Comparison of ENCODE assay signal across 24 cellular contexts in the genomic region with DNA sequence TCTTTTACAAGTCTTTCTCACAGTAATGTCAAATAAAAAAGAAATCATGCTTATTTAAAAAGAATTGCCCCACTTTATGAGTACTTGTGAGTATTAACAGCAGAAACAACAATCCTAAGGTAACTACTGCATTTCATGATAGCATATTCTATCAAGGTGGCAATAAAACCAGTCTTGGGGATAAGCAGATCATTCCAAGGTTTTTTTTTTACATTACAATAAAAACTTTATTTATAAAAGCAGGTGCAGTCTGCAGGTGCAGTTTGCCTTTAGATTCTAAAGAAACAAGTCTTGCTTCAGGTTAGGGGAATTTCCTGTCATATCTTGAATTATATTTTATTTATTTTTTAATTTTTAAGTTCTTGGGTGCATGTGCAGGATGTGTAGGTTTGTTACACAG. TPM values are rescaled to one million over a fixed set of nuclear protein-coding genes. Genes with fewer than 3 reads are reported as not detected.
DNase-seq lines count a peak whose midpoint lies in the region; ATAC-seq, FAIRE-seq and TF ChIP-seq lines count a peak whose summit lies in the region.
"Had no signal": no experiment of that assay in that cellular context is flagged by ENCODE, and none has a peak within 500 bp of the region (broad histone marks: within the 10 kb centered on the region; RNA-seq: fewer than 3 reads in every experiment).

No MANE protein-coding gene starts in this region.

- H4K20me1 ChIP-seq in K562 (replicated peaks; ENCODE audit: control insufficient read depth, insufficient read depth, low read length): no peaks in the 10 kb centered on the region
- H4K20me1 ChIP-seq: BLaER1 had no signal

- no TSS peak for BruUV-seq in K562 (replicated peaks; lab: Mats Ljungman, UMichigan)

- no peaks in the 10 kb centered on the region for H3K4me1 ChIP-seq in K562 (replicated peaks in 1 of 2; ENCODE audit: control insufficient read depth in 2 of 2, insufficient read depth in 2 of 2, low read length in 2 of 2)
- H3K4me1 ChIP-seq in spleen: no peaks in the 10 kb centered on the region
- H3K4me1 ChIP-seq: BLaER1 had no signal

- H3K9ac ChIP-seq in K562 (ENCODE audit: insufficient read depth in 1 of 2, low read depth in 2 of 2, low read length in 2 of 2): no peak overlapping the region
- H3K9ac ChIP-seq: BLaER1 had no signal

- H3K79me2 ChIP-seq in K562 (ENCODE audit: control insufficient read depth, insufficient read depth, low read length): no peaks in the 10 kb centered on the region

- no peak for TF ChIP-seq EP300 in K562 (IDR thresholded peaks at IDR 0.05; ENCODE audit: low read length)

- POLR2A ChIA-PET in K562 (lab: Yijun Ruan, JAX): interaction anchor here (0.9 kb wide), 1 partner anchor 65 kb away, joined by 3 read pairs; no protein-coding TSS in a partner anchor

- TF ChIP-seq POLR2A in K562 (conservative IDR thresholded peaks at IDR 0.05): no peak
- TF ChIP-seq POLR2A in spleen (IDR thresholded peaks at IDR 0.05): no peak

- in situ Hi-C loops in G401 (cut with HindIII; ENCODE audit: low sequenced_read_pairs) (no loop called here), K562 (cut with MboI) (no loop called here)

- DNase-seq in G401 (ENCODE audit: low spot score) (peak; percentile 37), K562 (ENCODE audit: extremely low read depth in 1 of 4, low spot score in 3 of 4) (no peak), left colon (no peak), spleen (no peak), DMS79 (lab: John Stamatoyannopoulos, UW) (no peak)
- DNase-seq: 8988T; ACHN; BE2C; C1 segment of cervical spinal cord; CD4-positive, alpha-beta memory T cell; CD4-positive, CD25-positive, alpha-beta regulatory T cell; CD8-positive, alpha-beta memory T cell; COR-L47; DND-41; EL; GF-D8 had no signal

- no peak for TF ChIP-seq RAD21 in K562 (CRISPR knock-in tag; conservative IDR thresholded peaks at IDR 0.05 in 1 of 2, IDR thresholded peaks at IDR 0.05 in 1 of 2)

- H3K4me2 ChIP-seq in K562 (ENCODE audit: insufficient read depth, low read length): no peak overlapping the region
- H3K4me2 ChIP-seq: BLaER1 had no signal

- no peaks in the 10 kb centered on the region for H3K36me3 ChIP-seq in K562 (ENCODE audit: control insufficient read depth, insufficient read depth, low read length)
- H3K36me3 ChIP-seq in spleen: no peaks in the 10 kb centered on the region
- H3K36me3 ChIP-seq: BE2C, BLaER1 had no signal

- no peak overlapping the region for H2AFZ ChIP-seq in K562 (ENCODE audit: low read depth, low read length)

- no peaks in the 10 kb centered on the region for H3K9me3 ChIP-seq in K562 (replicated peaks; ENCODE audit: control insufficient read depth, insufficient read depth, low read depth, low read length)
- H3K9me3 ChIP-seq in spleen: peaks cover 0 to 14% (median 10%) of the 10 kb centered on the region in 8 donors
- H3K9me3 ChIP-seq: BE2C, BLaER1 had no signal

- H3K27me3 ChIP-seq in K562 (ENCODE audit: control insufficient read depth in 2 of 2, insufficient read depth in 2 of 2, low read length in 2 of 2): no peaks in the 10 kb centered on the region
- H3K27me3 ChIP-seq in spleen (replicated peaks in 1 of 7): no peaks in the 10 kb centered on the region
- H3K27me3 ChIP-seq: BE2C, BLaER1 had no signal

- no peak for FAIRE-seq in K562 (lab: Jason Lieb, UNC)
- FAIRE-seq: A204.1, G401.6, GM12891, GM19239 had no signal

- H3K4me3 ChIP-seq in K562: no peak overlapping the region
- no peak overlapping the region for H3K4me3 ChIP-seq in spleen
- H3K4me3 ChIP-seq: BLaER1 had no signal

- CTCF ChIA-PET in K562 (lab: Yijun Ruan, JAX; ENCODE audit: low intra/inter-chr PET ratio): no interaction called here

- no peak overlapping the region for H3K27ac ChIP-seq in K562 (ENCODE audit: extremely low read depth, low read depth, low read length)
- H3K27ac ChIP-seq in spleen: no peak overlapping the region
- H3K27ac ChIP-seq: BLaER1 had no signal

- intact Hi-C loops in K562 (cut with micrococcal nuclease) (no loop called here), left colon (cut with DNase I, micrococcal nuclease) (no loop called here), spleen (cut with DNase I; ENCODE audit: low total_unique reads) (no loop called here)

- TF ChIP-seq CTCF in K562 (IDR thresholded peaks at IDR 0.05 in 2 of 3, conservative IDR thresholded peaks at IDR 0.05 in 1 of 3; ENCODE audit: insufficient read depth in 2 of 3, low read depth in 1 of 3, low read length in 3 of 3): no peak
- no peak for TF ChIP-seq CTCF in spleen (IDR thresholded peaks at IDR 0.05 in 8 of 11, conservative IDR thresholded peaks at IDR 0.05 in 3 of 11)

- H3K9me1 ChIP-seq in K562 (ENCODE audit: control insufficient read depth, insufficient read depth, low read length): no peaks in the 10 kb centered on the region

- no peak for ATAC-seq in K562
- peak; percentile 61 for ATAC-seq in left colon
- no peak for ATAC-seq in GM19463 (IDR thresholded peaks at IDR 0.05; ENCODE audit: unreplicated experiment)
- no peak for ATAC-seq in GM21367 (IDR thresholded peaks at IDR 0.05; ENCODE audit: unreplicated experiment)

RNA-seq across cellular contexts. Expression of a gene that starts 10.7 kb away (rescaled TPM):
- total RNA-seq in G401 (2014; rRNA removed; shearing (Covaris generic)): 1.4 and 9.6 TPM in 2 replicates
- 130 and 187 TPM in 2 replicates for total RNA-seq in K562 (2011; cell fraction: chromatin; rRNA removed; ENCODE audit: low replicate concordance)
- 41.4 and 51.2 TPM in 2 replicates for total RNA-seq in K562 (2011; cell fraction: nucleolus; rRNA removed)
- 79.8 and 105 TPM in 2 replicates for total RNA-seq in K562 (2011; cell fraction: nucleoplasm; rRNA removed)
- 11.9 and 16.0 TPM in 2 replicates for total RNA-seq in K562 (2014; rRNA removed)
- total RNA-seq in K562 (2014; rRNA removed; fragmentation: Illumina TruSeq; extraction: Trizol): 25.2 and 32.8 TPM in 2 replicates
- total RNA-seq in K562 (2015; rRNA removed; fragmentation: Illumina TruSeq; extraction: Trizol): 24.9 and 28.4 TPM in 2 replicates
- total RNA-seq in K562 (2021): 25.0 and 32.3 TPM in 2 replicates
- polyA plus RNA-seq in K562 (2011; rRNA removed): 3.2 and 17.9 TPM in 2 replicates
- 1.3 and 6.8 TPM in 2 replicates for polyA plus RNA-seq in K562 (2011; cell fraction: cytosol; rRNA removed)
- polyA plus RNA-seq in K562 (2011; cell fraction: nucleus; rRNA removed): 3.0 and 17.5 TPM in 2 replicates
- polyA plus RNA-seq in K562 (2012): 18.0 and 29.8 TPM in 2 replicates
- polyA plus RNA-seq in K562 (2014; fragmentation: Illumina TruSeq; extraction: Trizol): 23.9 and 24.4 TPM in 2 replicates
- polyA plus RNA-seq in K562 (2014; fragmentation: Nextera tagmentation; extraction: Ambion mirVana): 10 to 100 TPM in 1 of 2 experiments, 1 to 10 TPM in 1; 10.0 to 10.5 TPM
- polyA plus RNA-seq in K562 (2014; rRNA removed): 15.0 and 17.0 TPM in 2 replicates
- polyA minus RNA-seq in K562 (2011; rRNA and poly(A)+ RNA removed): 11.4 and 62.0 TPM in 2 replicates
- 3.7 and 14.5 TPM in 2 replicates for polyA minus RNA-seq in K562 (2011; cell fraction: cytosol; rRNA and poly(A)+ RNA removed)
- polyA minus RNA-seq in K562 (2011; cell fraction: nucleus; rRNA and poly(A)+ RNA removed): 15.2 and 44.4 TPM in 2 replicates
- total RNA-seq in left colon: 100 to 1,000 TPM in 1 of 2 donors, 10 to 100 TPM in 1; 95.4 to 103 TPM
- total RNA-seq in spleen: 100 to 1,000 TPM in 1 of 7 donors, 10 to 100 TPM in 6; 30.6 to 133 (median 75.7) TPM
- polyA plus RNA-seq in spleen: 1 to 10 TPM; 2.0 to 6.2 (median 4.2) TPM
- polyA plus RNA-seq: CD14-positive monocyte had no signal
